12 cellular contexts compared by ENCODE assay signal in the genomic region with DNA sequence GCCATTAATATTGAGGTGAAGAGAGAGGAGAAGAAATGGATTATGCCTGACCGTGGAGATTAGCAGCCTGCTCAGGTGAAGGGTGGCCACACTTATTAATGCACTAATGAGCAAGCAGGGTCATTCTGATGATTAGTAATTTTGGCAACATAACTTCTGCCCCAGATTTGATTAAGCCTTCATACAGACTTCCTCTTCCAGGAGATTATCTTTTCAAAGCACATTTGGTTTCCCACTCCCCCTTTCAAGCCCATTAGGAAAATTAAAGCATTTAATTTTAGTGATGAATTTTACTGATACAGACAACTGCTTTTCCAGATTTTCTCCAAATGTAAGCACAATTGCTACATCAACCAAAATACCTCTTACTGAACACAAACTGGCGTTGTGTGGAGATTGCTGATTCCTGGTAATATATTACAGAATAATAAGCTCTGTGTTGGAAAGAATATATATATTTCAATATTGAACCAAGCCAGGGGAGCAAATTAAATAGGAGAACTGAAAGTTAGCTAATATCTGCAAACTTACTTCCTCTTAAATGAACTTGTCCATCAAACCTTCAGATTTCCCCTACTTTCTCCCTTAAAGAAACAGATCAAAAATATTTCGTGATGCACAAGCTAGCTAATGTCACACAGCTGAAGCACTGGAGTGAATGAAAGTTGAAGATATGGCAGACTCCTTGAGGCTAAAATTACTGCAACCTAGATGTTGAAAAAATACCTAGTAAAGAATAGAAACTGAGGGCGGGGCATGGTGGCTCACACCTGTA.
A peak's percentile ranks its signal among the peaks of the same experiment; 100 is the strongest.
DNase-seq lines count a peak whose midpoint lies in the region; ATAC-seq and TF ChIP-seq lines count a peak whose summit lies in the region.
"Had no signal": no experiment of that assay in that cellular context is flagged by ENCODE, and none has a peak within 500 bp of the region (broad histone marks: within the 10 kb centered on the region; RNA-seq: fewer than 3 reads in every experiment).

No MANE protein-coding gene starts in this region.

- H3K36me3 ChIP-seq in left lung = no peaks in the 10 kb centered on the region

- H3K27ac ChIP-seq in left lung = peak overlapping the region in 1 of 2 donors; percentile 8

- H3K9me3 ChIP-seq in left lung = no peaks in the 10 kb centered on the region

- DNase-seq in GM12865 (ENCODE audit: low read depth) (peak; percentile 45), NOMO-1 treated with DMSO at 0.1 percent for 48 hours (lab: John Stamatoyannopoulos, UW; ENCODE audit: unreplicated experiment) (peak; percentile 85), left lung (no peak), SW480 (ENCODE audit: low spot score) (no peak), NCI-H2107 (lab: John Stamatoyannopoulos, UW) (no peak), iPS-NIHi7 (ENCODE audit: extremely low spot score) (no peak)
- no peak for DNase-seq in stimulated activated naive CD4-positive, alpha-beta T cell treated with Interleukin-2 at 50 U/mL for 16 hours (lab: John Stamatoyannopoulos, UW)
- DNase-seq: mesendoderm, NCI-H510A, T-cell, trophoblast cell had no signal

- H3K27me3 ChIP-seq in left lung = no peaks in the 10 kb centered on the region

- H3K4me3 ChIP-seq in GM12865 (ENCODE audit: low read depth, low read length) (no peak overlapping the region), left lung (no peak overlapping the region)

- ATAC-seq in GM21423 (IDR thresholded peaks at IDR 0.05; ENCODE audit: unreplicated experiment) (peak; percentile 36), left lung (peak; percentile 21)
- ATAC-seq: T-cell had no signal

- intact Hi-C loops in left lung (cut with DNase I) = no loop called here

- H3K4me1 ChIP-seq in left lung = peaks cover 0 to 21% of the 10 kb centered on the region in 2 donors

- TF ChIP-seq CTCF in GM12865 (IDR thresholded peaks at IDR 0.05; ENCODE audit: insufficient read depth, low read depth, low read length, missing control alignments) (no peak), left lung (IDR thresholded peaks at IDR 0.05) (no peak)

Comparison
In these comparisons a context has a peak if more than half of its experiments do, and no peak if none do; other contexts are left out.
1. DNase-seq: peak in GM12865 (single experiment) and NOMO-1 treated with DMSO at 0.1 percent for 48 hours (single experiment); none in left lung (0 of 2), SW480 (single experiment), stimulated activated naive CD4-positive, alpha-beta T cell treated with Interleukin-2 at 50 U/mL for 16 hours (single experiment), NCI-H2107 (single experiment) and iPS-NIHi7 (single experiment).